In the genomic region with DNA sequence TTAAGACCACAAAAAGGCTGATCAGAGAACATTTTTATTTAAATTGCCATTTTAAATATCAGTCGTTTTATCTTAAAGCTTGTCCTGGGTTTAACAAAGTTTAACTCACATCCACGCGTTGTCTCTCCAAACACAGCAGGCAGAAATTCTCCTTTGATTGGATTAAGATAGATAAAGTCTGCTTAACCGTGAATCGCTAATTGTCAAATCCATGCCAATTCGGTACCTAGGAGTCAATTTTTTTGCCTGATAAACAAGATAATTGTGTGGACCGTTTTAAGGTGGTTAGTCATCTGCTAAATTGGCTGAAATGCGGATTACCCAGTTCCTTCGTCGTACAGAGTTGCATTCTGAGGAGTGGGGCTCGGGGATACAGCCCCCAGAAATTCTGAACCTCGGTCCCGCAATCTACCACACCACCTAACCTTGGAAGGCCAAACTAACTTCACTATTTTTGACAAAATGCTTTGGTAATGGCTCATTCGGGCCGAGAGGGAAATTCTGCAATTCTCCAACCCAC, we compare ENCODE assay signal across 7 cellular contexts. TPM values are rescaled to one million over a fixed set of nuclear protein-coding genes. Genes with fewer than 3 reads are reported as not detected.
DNase-seq lines count a peak whose midpoint lies in the region; ATAC-seq and TF ChIP-seq lines count a peak whose summit lies in the region.

No MANE protein-coding gene starts in this region.

- ATAC-seq in T-cell (replicated peaks in 1 of 4) (no peak), foreskin keratinocyte (no peak), HG03378 (IDR thresholded peaks at IDR 0.05; ENCODE audit: unreplicated experiment) (no peak), HG02973 (IDR thresholded peaks at IDR 0.05; ENCODE audit: unreplicated experiment) (no peak)

- H3K27ac ChIP-seq in HEK293 (ENCODE audit: extremely low read depth, low read depth, low read length), result peak overlapping the region; percentile 82
- peak overlapping the region; percentile 95 for H3K27ac ChIP-seq in foreskin keratinocyte

- peak in 1 of 34 experiments; percentile 0 for DNase-seq in T-cell
- no peak for DNase-seq in foreskin keratinocyte
- no peak for DNase-seq in skeletal muscle cell (ENCODE audit: low read depth)
- no peak for DNase-seq in stimulated activated CD4-positive, alpha-beta T cell treated with anti-CD3 and anti-CD28 coated beads, Interleukin-4, amount 100 ng/mL, for 1 hour

- H3K9me3 Mint-ChIP-seq in T-cell, result no peaks in the 10 kb centered on the region

- H3K36me3 ChIP-seq in HEK293 (ENCODE audit: control insufficient read depth in 2 of 2, insufficient read depth in 1 of 2, low read length in 2 of 2), result peaks cover 27 to 35% of the 10 kb centered on the region in 2 experiments

- peaks cover 25% of the 10 kb centered on the region for H3K36me3 Mint-ChIP-seq in T-cell

- peaks cover 40 to 44% (median 42%) of the 10 kb centered on the region in 3 donors for H3K4me1 Mint-ChIP-seq in T-cell

- peaks cover 13 to 17% of the 10 kb centered on the region in 2 donors for H3K27me3 Mint-ChIP-seq in T-cell

- CTCF ChIA-PET in HEK293 (lab: Yijun Ruan, JAX) (interaction anchor here (0.5 to 2.3 kb wide), 15 partner anchors 10 to 1188 kb away, joined by 3 to 7 read pairs (median 4); a partner anchor contains a TSS), T-cell (lab: Charles Lee) (interaction anchor here (0.6 to 1.1 kb wide), 2 partner anchors 9 to 67 kb away, joined by 3 to 5 read pairs; no protein-coding TSS in a partner anchor)

- H3K27ac Mint-ChIP-seq in T-cell, result peak overlapping the region; percentile 98 to 99

- no peaks in the 10 kb centered on the region for H3K9me3 ChIP-seq in HEK293 (ENCODE audit: control insufficient read depth, insufficient read depth, low read depth, low read length)

- H3K4me1 ChIP-seq in HEK293 (ENCODE audit: control insufficient read depth, insufficient read depth, low read length), result peaks cover 8% of the 10 kb centered on the region
- H3K4me1 ChIP-seq in foreskin keratinocyte, result peaks cover 20% of the 10 kb centered on the region

- TF ChIP-seq CTCF in HEK293 (tag by site-specific recombination; IDR thresholded peaks at IDR 0.05), result 0 out of 2 replicates have a peak, but pooled peaks have one; percentile 7
- no peak for TF ChIP-seq CTCF in foreskin keratinocyte (conservative IDR thresholded peaks at IDR 0.05)

- H3K4me3 ChIP-seq in HEK293 (ENCODE audit: low read depth, low read length) (peak overlapping the region; percentile 100), skeletal muscle cell (ENCODE audit: low read depth, low read length) (peak overlapping the region; percentile 92)

- peak overlapping the region; percentile 97 to 98 (median 98) for H3K4me3 Mint-ChIP-seq in T-cell

- POLR2A ChIA-PET in HEK293 (lab: Yijun Ruan, JAX) (interaction anchor here (0.9 to 2.9 kb wide), 7 partner anchors 10 to 281 kb away, joined by 3 to 16 read pairs (median 4); a partner anchor contains a TSS), T-cell (lab: Charles Lee) (interaction anchor here in 1 of 2 donors (0.6 to 2.5 kb wide), 3 partner anchors 14 to 506 kb away, joined by 3 to 11 read pairs (median 5); a partner anchor contains a TSS)

- H3K27me3 ChIP-seq in foreskin keratinocyte, result no peaks in the 10 kb centered on the region

TF ChIP-seq in HEK293, 187 proteins besides CTCF, POLR2A, EP300 and RAD21:
- no peak for TF ChIP-seq RBAK (tag by site-specific recombination; IDR thresholded peaks at IDR 0.05)
- TF ChIP-seq GLI4 (tag by site-specific recombination; IDR thresholded peaks at IDR 0.05), result no peak
- no peak for TF ChIP-seq ZBTB8A (tag by site-specific recombination; IDR thresholded peaks at IDR 0.05)
- TF ChIP-seq ZNF791 (tag by site-specific recombination; IDR thresholded peaks at IDR 0.05), result no peak
- TF ChIP-seq ZBTB20 (tag by site-specific recombination; IDR thresholded peaks at IDR 0.05), result no peak
- TF ChIP-seq ZNF624 (tag by site-specific recombination; IDR thresholded peaks at IDR 0.05), result no peak

RNA-seq across cellular contexts. Expression of a gene that starts 0.6 kb away (rescaled TPM):
- 100 to 1,000 TPM; 585 to 688 (median 639) TPM for total RNA-seq in T-cell
- 621 and 729 TPM in 2 replicates for total RNA-seq in foreskin keratinocyte
- 917 and 1,042 TPM in 2 replicates for polyA plus RNA-seq in foreskin keratinocyte

RNA-seq across cellular contexts. Expression of a gene that starts 49.0 kb away (rescaled TPM):
- under 1 TPM in 3 of 5 donors, not detected in 2; 0.20 to 0.68 (median 0.39) TPM for total RNA-seq in T-cell
- total RNA-seq in foreskin keratinocyte, result 28.0 and 30.9 TPM in 2 replicates
- polyA plus RNA-seq in foreskin keratinocyte, result 35.0 and 37.7 TPM in 2 replicates

Comparison
In these comparisons a context has a peak if more than half of its experiments do, and no peak if none do; other contexts are left out.
1. RNA of a gene that starts 49.0 kb away (total RNA-seq): 28.0 to 30.9 TPM in foreskin keratinocyte; 0.20 to 0.68 TPM in T-cell; every median in the first group is over 10 times any median in the second.